ENCODE assay signal across 8 cellular contexts in genomic region chr1:36320767-36321118, GRCh38. TPM values are rescaled to one million over a fixed set of nuclear protein-coding genes. Genes with fewer than 3 reads are reported as not detected.
DNase-seq lines count a peak whose midpoint lies in the region; ATAC-seq and TF ChIP-seq lines count a peak whose summit lies in the region.

No MANE protein-coding gene starts in this region.

- no peak for TF ChIP-seq CTCF in choroid plexus epithelial cell (conservative IDR thresholded peaks at IDR 0.05; ENCODE audit: low read depth, low read length)
- TF ChIP-seq CTCF in mesothelial cell of epicardium (IDR thresholded peaks at IDR 0.05; ENCODE audit: unreplicated experiment) = no peak
- TF ChIP-seq CTCF in upper lobe of right lung (IDR thresholded peaks at IDR 0.05) = no peak

- H3K9me3 ChIP-seq in upper lobe of right lung = no peaks in the 10 kb centered on the region

- peak overlapping the region; percentile 75 for H3K27ac ChIP-seq in upper lobe of right lung

- H3K27me3 ChIP-seq in upper lobe of right lung = no peaks in the 10 kb centered on the region

- H3K9me3 Mint-ChIP-seq in activated naive CD4-positive, alpha-beta T cell treated with anti-CD3 and anti-CD28 coated beads, Interleukin-2, amount 50 U/mL, for 24 hours = no peaks in the 10 kb centered on the region
- H3K9me3 Mint-ChIP-seq in activated naive CD4-positive, alpha-beta T cell treated with anti-CD3 and anti-CD28 coated beads, Interleukin-2, amount 50 U/mL, for 72 hours = no peaks in the 10 kb centered on the region
- no peaks in the 10 kb centered on the region for H3K9me3 Mint-ChIP-seq in mesothelial cell of epicardium

- no peaks in the 10 kb centered on the region for H3K36me3 ChIP-seq in upper lobe of right lung

- H3K27me3 Mint-ChIP-seq in activated naive CD4-positive, alpha-beta T cell treated with anti-CD3 and anti-CD28 coated beads, Interleukin-2, amount 50 U/mL, for 24 hours = no peaks in the 10 kb centered on the region
- H3K27me3 Mint-ChIP-seq in mesothelial cell of epicardium (ENCODE audit: low read depth) = peaks cover 8% of the 10 kb centered on the region

- H3K4me3 ChIP-seq in choroid plexus epithelial cell (ENCODE audit: low read depth, low read length) = peak overlapping the region; percentile 84
- peak overlapping the region; percentile 78 for H3K4me3 ChIP-seq in upper lobe of right lung

- H3K27ac Mint-ChIP-seq in activated naive CD4-positive, alpha-beta T cell treated with anti-CD3 and anti-CD28 coated beads, Interleukin-2, amount 50 U/mL, for 24 hours = no peak overlapping the region
- H3K27ac Mint-ChIP-seq in activated naive CD4-positive, alpha-beta T cell treated with anti-CD3 and anti-CD28 coated beads, Interleukin-2, amount 50 U/mL, for 72 hours = no peak overlapping the region
- peak overlapping the region; percentile 96 for H3K27ac Mint-ChIP-seq in mesothelial cell of epicardium

- peak overlapping the region; percentile 76 for H3K4me3 Mint-ChIP-seq in activated naive CD4-positive, alpha-beta T cell treated with anti-CD3 and anti-CD28 coated beads, Interleukin-2, amount 50 U/mL, for 24 hours
- peak overlapping the region; percentile 79 for H3K4me3 Mint-ChIP-seq in mesothelial cell of epicardium

- no peak for ATAC-seq in activated naive CD4-positive, alpha-beta T cell treated with anti-CD3 and anti-CD28 coated beads, Interleukin-2, amount 50 U/mL, for 72 hours
- ATAC-seq in upper lobe of right lung (no peak), HG03280 (IDR thresholded peaks at IDR 0.05; ENCODE audit: unreplicated experiment) (no peak), HG02798 (IDR thresholded peaks at IDR 0.05; ENCODE audit: poor library complexity, unreplicated experiment) (no peak)

- peaks cover 22% of the 10 kb centered on the region for H3K4me1 Mint-ChIP-seq in activated naive CD4-positive, alpha-beta T cell treated with anti-CD3 and anti-CD28 coated beads, Interleukin-2, amount 50 U/mL, for 24 hours
- peaks cover 30% of the 10 kb centered on the region for H3K4me1 Mint-ChIP-seq in mesothelial cell of epicardium

- H3K36me3 Mint-ChIP-seq in activated naive CD4-positive, alpha-beta T cell treated with anti-CD3 and anti-CD28 coated beads, Interleukin-2, amount 50 U/mL, for 24 hours = no peaks in the 10 kb centered on the region
- peaks cover 0 to 4% of the 10 kb centered on the region in 2 donors for H3K36me3 Mint-ChIP-seq in activated naive CD4-positive, alpha-beta T cell treated with anti-CD3 and anti-CD28 coated beads, Interleukin-2, amount 50 U/mL, for 72 hours
- peaks cover 8% of the 10 kb centered on the region for H3K36me3 Mint-ChIP-seq in mesothelial cell of epicardium

- intact Hi-C loops in upper lobe of right lung (cut with DNase I) = no loop called here

- DNase-seq in activated naive CD4-positive, alpha-beta T cell treated with anti-CD3 and anti-CD28 coated beads, Interleukin-2, amount 50 U/mL, for 72 hours (ENCODE audit: low spot score in 2 of 2) = no peak
- no peak for DNase-seq in choroid plexus epithelial cell (ENCODE audit: low read depth)
- no peak for DNase-seq in mesothelial cell of epicardium (ENCODE audit: low spot score in 2 of 2, unreplicated experiment in 2 of 2)
- no peak for DNase-seq in upper lobe of right lung
- no peak for DNase-seq in KG1 (lab: John Stamatoyannopoulos, UW)

- H3K4me1 ChIP-seq in upper lobe of right lung = peaks cover 31% of the 10 kb centered on the region

RNA-seq across cellular contexts. Expression of gene EVA1B, which starts 2.7 kb away (rescaled TPM):
- 1 to 10 TPM; 2.0 to 4.2 TPM for total RNA-seq in activated naive CD4-positive, alpha-beta T cell treated with anti-CD3 and anti-CD28 coated beads, Interleukin-2, amount 50 U/mL, for 72 hours
- total RNA-seq in mesothelial cell of epicardium = 78.1 to 80.4 TPM (median 80.4 TPM) in 3 replicates
- total RNA-seq in upper lobe of right lung = 27.2 TPM

RNA-seq across cellular contexts. Expression of gene SH3D21, which starts 14.6 kb away (rescaled TPM):
- 10 to 100 TPM in 1 of 2 donors, 1 to 10 TPM in 1; 4.4 to 47.1 TPM for total RNA-seq in activated naive CD4-positive, alpha-beta T cell treated with anti-CD3 and anti-CD28 coated beads, Interleukin-2, amount 50 U/mL, for 72 hours
- total RNA-seq in mesothelial cell of epicardium (44.3 to 47.1 TPM (median 47.0 TPM) in 3 replicates), upper lobe of right lung (10.2 TPM)
